Comparison of ENCODE assay signal across 8 cellular contexts in the genomic region with DNA sequence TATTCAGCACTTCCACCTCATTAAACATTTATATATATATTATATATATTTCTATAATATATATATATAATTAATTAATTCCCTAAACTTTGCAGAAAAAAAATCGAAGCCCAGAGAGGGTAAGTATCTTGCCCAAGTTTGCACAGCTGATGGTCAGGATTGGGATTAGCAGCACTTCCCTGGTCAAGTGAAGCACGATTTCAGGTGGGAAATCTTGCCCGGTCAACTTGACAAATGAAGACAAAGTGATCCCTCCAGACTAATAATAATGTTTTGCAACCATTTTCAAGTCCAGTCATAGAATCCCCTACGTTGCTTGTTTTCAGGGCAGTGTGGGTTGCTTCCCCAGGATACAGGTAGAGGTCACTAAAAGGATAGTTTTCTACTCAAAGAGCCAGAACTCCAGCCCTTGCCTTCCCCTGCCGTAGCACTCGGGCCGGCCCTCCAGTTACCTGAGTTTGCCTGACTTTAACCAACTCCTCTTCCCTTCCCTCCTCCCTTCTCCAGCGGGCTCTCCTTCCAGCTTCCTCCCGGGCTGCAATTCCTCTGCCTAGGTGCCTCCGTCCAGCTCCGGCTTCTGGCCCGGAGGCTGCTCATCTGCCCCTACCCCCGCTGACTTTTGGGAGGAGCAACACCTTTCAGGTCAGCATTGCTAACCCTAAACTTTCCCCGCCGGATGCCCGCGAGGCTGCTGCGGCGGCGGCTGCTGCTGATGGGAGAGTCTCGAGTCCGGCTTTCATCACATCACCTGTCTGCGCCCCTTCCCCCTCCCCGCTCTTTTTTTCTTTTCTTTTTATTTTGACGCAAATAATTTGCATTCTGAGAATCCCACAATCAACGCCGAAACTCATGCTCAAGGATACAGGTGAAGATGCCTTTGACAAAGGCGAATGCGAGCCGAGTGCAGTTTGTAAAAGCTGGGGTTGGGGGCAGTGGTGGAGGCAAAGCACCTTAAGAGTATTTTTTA. TPM values are rescaled to one million over a fixed set of nuclear protein-coding genes. Genes with fewer than 3 reads are reported as not detected.
A peak's percentile ranks its signal among the peaks of the same experiment; 100 is the strongest.
DNase-seq lines count a peak whose midpoint lies in the region; ATAC-seq and TF ChIP-seq lines count a peak whose summit lies in the region.

No MANE protein-coding gene starts in this region.

- TF ChIP-seq CTCF in GM10266 (IDR thresholded peaks at IDR 0.05; ENCODE audit: control insufficient read depth, insufficient read depth, low read depth, missing control alignments) (peak; percentile 59), tibial artery (IDR thresholded peaks at IDR 0.05) (no peak)

- peak overlapping the region; percentile 38 to 51 for H3K27ac ChIP-seq in tibial artery

- no peaks in the 10 kb centered on the region for H3K36me3 ChIP-seq in tibial artery

- H3K4me3 ChIP-seq in tibial artery: peak overlapping the region; percentile 47 to 58

- ATAC-seq in GM21423 (IDR thresholded peaks at IDR 0.05; ENCODE audit: unreplicated experiment): peak; percentile 65
- peak; percentile 93 for ATAC-seq in left lobe of liver

- peaks cover 0 to 13% of the 10 kb centered on the region in 2 donors for H3K27me3 ChIP-seq in tibial artery

- no peaks in the 10 kb centered on the region for H3K9me3 ChIP-seq in tibial artery

- intact Hi-C loops in tibial artery (cut with DNase I; ENCODE audit: low total_unique reads): no loop called here

- H3K4me1 ChIP-seq in tibial artery: peaks cover 0 to 19% (median 12%) of the 10 kb centered on the region in 4 donors

- DNase-seq in GM10266 (ENCODE audit: extremely low spot score) (peak; percentile 71), HuH-7.5 (ENCODE audit: low spot score) (peak; percentile 81), astrocyte of the hippocampus (ENCODE audit: low read depth, low spot score) (peak; percentile 24), left lobe of liver (ENCODE audit: low spot score) (peak; percentile 74), tibial artery (no peak), NCI-H1105 treated with DMSO at 0.1 percent for 48 hours (lab: John Stamatoyannopoulos, UW) (no peak), superior temporal gyrus (ENCODE audit: extremely low spot score) (no peak)

RNA-seq across cellular contexts. Expression of gene PRLR, which starts 0.9 kb away (rescaled TPM):
- 11.9 TPM for total RNA-seq in left lobe of liver

Comparison
In these comparisons a context has a peak if more than half of its experiments do, and no peak if none do; other contexts are left out.
1. DNase-seq: peak in GM10266 (single experiment), HuH-7.5 (single experiment), astrocyte of the hippocampus (single experiment) and left lobe of liver (single experiment); none in tibial artery (0 of 2), NCI-H1105 treated with DMSO at 0.1 percent for 48 hours (single experiment) and superior temporal gyrus (single experiment).